In genomic region chr4:4490041-4490440, GRCh38 we compare ENCODE assay signal across 15 cellular contexts. TPM values are rescaled to one million over a fixed set of nuclear protein-coding genes. Genes with fewer than 3 reads are reported as not detected.
DNase-seq lines count a peak whose midpoint lies in the region; ATAC-seq, FAIRE-seq and TF ChIP-seq lines count a peak whose summit lies in the region.
"Had no signal": no experiment of that assay in that cellular context is flagged by ENCODE, and none has a peak within 500 bp of the region (broad histone marks: within the 10 kb centered on the region; RNA-seq: fewer than 3 reads in every experiment).

No MANE protein-coding gene starts in this region.

- FAIRE-seq in K562 (lab: Jason Lieb, UNC) = no peak
- FAIRE-seq in HepG2 (lab: Jason Lieb, UNC) = no peak
- FAIRE-seq: A204.1 had no signal

- peak overlapping the region; percentile 24 for H3K4me3 ChIP-seq in MM.1S (ENCODE audit: low read length)
- no peak overlapping the region for H3K4me3 ChIP-seq in K562
- no peak overlapping the region for H3K4me3 ChIP-seq in HepG2 (replicated peaks in 1 of 3; ENCODE audit: insufficient read depth in 1 of 3, low read depth in 2 of 3, low read length in 3 of 3)

- H3K4me2 ChIP-seq in MM.1S (ENCODE audit: low read depth, low read length) (peak overlapping the region; percentile 73), K562 (ENCODE audit: insufficient read depth, low read length) (no peak overlapping the region), HepG2 (ENCODE audit: low read depth, low read length) (no peak overlapping the region)

- no peak for TF ChIP-seq CTCF in MM.1S (IDR thresholded peaks at IDR 0.05; ENCODE audit: low read length)
- no peak for TF ChIP-seq CTCF in K562 (IDR thresholded peaks at IDR 0.05 in 2 of 3, conservative IDR thresholded peaks at IDR 0.05 in 1 of 3; ENCODE audit: insufficient read depth in 2 of 3, low read depth in 1 of 3, low read length in 3 of 3)
- TF ChIP-seq CTCF in HepG2 (CRISPR knock-in tag; IDR thresholded peaks at IDR 0.05) = no peak

- H3K9me2 ChIP-seq in MM.1S (replicated peaks; ENCODE audit: insufficient read depth, low read length) = no peaks in the 10 kb centered on the region

- H3K36me3 ChIP-seq in MM.1S (replicated peaks; ENCODE audit: insufficient read depth, low read length) (no peaks in the 10 kb centered on the region), K562 (ENCODE audit: control insufficient read depth, insufficient read depth, low read length) (no peaks in the 10 kb centered on the region), HepG2 (replicated peaks in 1 of 2; ENCODE audit: control insufficient read depth in 1 of 2, insufficient read depth in 2 of 2, low read length in 2 of 2) (0 out of 5 replicates have a peak, but pooled peaks cover 0 to under 1% of the 10 kb centered on the region in 2 experiments)

- DNase-seq in ELR (ENCODE audit: low read depth) (peak; percentile 49), MM.1S (peak; percentile 77), K562 (ENCODE audit: extremely low read depth in 1 of 4, low spot score in 3 of 4) (no peak), HepG2 (ENCODE audit: low spot score) (no peak), left ventricle myocardium superior (no peak), NCI-H1694 treated with DMSO at 0.1 percent for 48 hours (lab: John Stamatoyannopoulos, UW) (no peak), occipital lobe (lab: John Stamatoyannopoulos, UW) (no peak), HEK293T (ENCODE audit: extremely low spot score) (no peak)
- DNase-seq: DMS79 treated with DMSO at 0.1 percent for 48 hours, GF-D8, H9, NCI-H1092, NCI-H1694, SHP77 treated with DMSO at 0.1 percent for 48 hours had no signal

- H4K20me1 ChIP-seq in MM.1S (ENCODE audit: insufficient read depth, low read length) (no peaks in the 10 kb centered on the region), K562 (replicated peaks; ENCODE audit: control insufficient read depth, insufficient read depth, low read length) (peaks cover 16% of the 10 kb centered on the region; the same call in 1 of the 2 replicates), HepG2 (ENCODE audit: insufficient read depth, low read length) (no peaks in the 10 kb centered on the region)

- TF ChIP-seq EP300 in K562 (IDR thresholded peaks at IDR 0.05; ENCODE audit: low read length) (no peak), HepG2 (IDR thresholded peaks at IDR 0.05; ENCODE audit: low read depth in 2 of 2, low read length in 2 of 2) (no peak), HepG2 (CRISPR knock-in tag; IDR thresholded peaks at IDR 0.05; ENCODE audit: borderline replicate concordance) (no peak)

- ATAC-seq in K562 (no peak), HepG2 (no peak), left ventricle myocardium superior (no peak)

- TF ChIP-seq POLR2A in K562 (conservative IDR thresholded peaks at IDR 0.05) (no peak), HepG2 (IDR thresholded peaks at IDR 0.05; ENCODE audit: insufficient read depth in 1 of 2, low read depth in 2 of 2, low read length in 2 of 2) (no peak)

- in situ Hi-C loops in K562 (cut with MboI) = loop anchor here (10.0 to 25.0 kb wide), 2 partner anchors 395 to 1322 kb away; no protein-coding TSS in a partner anchor
- in situ Hi-C loops in HepG2 (cut with HindIII; ENCODE audit: extremely low pct_ligation_motif_present, low pct_unique_long_range_greater_than_20kb) = no loop called here

- CTCF ChIA-PET in K562 (lab: Yijun Ruan, JAX; ENCODE audit: low intra/inter-chr PET ratio) = no interaction called here
- CTCF ChIA-PET in HepG2 (lab: Yijun Ruan, JAX; ENCODE audit: low intra/inter-chr PET ratio, low total read pairs) = no interaction called here
- CTCF ChIA-PET in HEK293T (lab: Yijun Ruan, JAX) = no interaction called here

- H3K27ac ChIP-seq in MM.1S (ENCODE audit: low read length) = peak overlapping the region; percentile 9; the same call in 1 of the 2 replicates
- H3K27ac ChIP-seq in K562 (ENCODE audit: extremely low read depth, low read depth, low read length) = no peak overlapping the region
- peak overlapping the region; percentile 36 for H3K27ac ChIP-seq in HepG2 (ENCODE audit: extremely low read length, insufficient read depth, low read length)

- TF ChIP-seq RAD21 in K562 (CRISPR knock-in tag; conservative IDR thresholded peaks at IDR 0.05 in 1 of 2, IDR thresholded peaks at IDR 0.05 in 1 of 2) (no peak), HepG2 (CRISPR knock-in tag; IDR thresholded peaks at IDR 0.05) (no peak)

- intact Hi-C loops in K562 (cut with micrococcal nuclease) (no loop called here), HepG2 (cut with micrococcal nuclease; ENCODE audit: unreplicated experiment) (no loop called here), left ventricle myocardium superior (cut with micrococcal nuclease) (no loop called here)

- no peaks in the 10 kb centered on the region for H3K9me3 ChIP-seq in MM.1S (replicated peaks; ENCODE audit: insufficient read depth, low read length)
- H3K9me3 ChIP-seq in K562 (replicated peaks; ENCODE audit: control insufficient read depth, insufficient read depth, low read depth, low read length) = no peaks in the 10 kb centered on the region
- H3K9me3 ChIP-seq in HepG2 (ENCODE audit: low read length) = no peaks in the 10 kb centered on the region

- peaks cover 20% of the 10 kb centered on the region; the same call in 1 of the 2 replicates for H3F3A ChIP-seq in MM.1S (ENCODE audit: insufficient read depth, low read length)

- H2AFZ ChIP-seq in MM.1S (ENCODE audit: low read length) (no peak overlapping the region), K562 (ENCODE audit: low read depth, low read length) (no peak overlapping the region), HepG2 (ENCODE audit: low read length) (no peak overlapping the region)

- BruUV-seq in K562 (replicated peaks; lab: Mats Ljungman, UMichigan) (no TSS peak), HepG2 (replicated peaks; lab: Mats Ljungman, UMichigan) (no TSS peak)

- H3K9ac ChIP-seq in MM.1S (ENCODE audit: low read length) = peak overlapping the region; percentile 19; the same call in 1 of the 2 replicates
- no peak overlapping the region for H3K9ac ChIP-seq in K562 (ENCODE audit: insufficient read depth in 1 of 2, low read depth in 2 of 2, low read length in 2 of 2)
- no peak overlapping the region for H3K9ac ChIP-seq in HepG2 (ENCODE audit: insufficient read depth, low read depth, low read length)

- WGBS in K562 (ENCODE audit: insufficient coverage, low coverage, missing lambda C conversion rate) = 48% methylated on average over 3 of the region's 3 CpGs
- 69% methylated on average over 3 of the region's 3 CpGs for WGBS in HepG2 (ENCODE audit: low lambda C conversion rate)

- H3K79me2 ChIP-seq in MM.1S (ENCODE audit: low read length) (peaks cover 75% of the 10 kb centered on the region), K562 (ENCODE audit: control insufficient read depth, insufficient read depth, low read length) (no peaks in the 10 kb centered on the region), HepG2 (ENCODE audit: insufficient read depth, low read length) (peaks cover 33% of the 10 kb centered on the region)

- H3K4me1 ChIP-seq in MM.1S (ENCODE audit: low read length) (peaks cover 22% of the 10 kb centered on the region), K562 (replicated peaks in 1 of 2; ENCODE audit: control insufficient read depth in 2 of 2, insufficient read depth in 2 of 2, low read length in 2 of 2) (no peaks in the 10 kb centered on the region), HepG2 (ENCODE audit: insufficient read depth, low read length) (peaks cover 91% of the 10 kb centered on the region)

- H3K27me3 ChIP-seq in MM.1S (replicated peaks; ENCODE audit: insufficient read depth, low read length) = no peaks in the 10 kb centered on the region
- H3K27me3 ChIP-seq in K562 (ENCODE audit: control insufficient read depth in 2 of 2, insufficient read depth in 2 of 2, low read length in 2 of 2) = no peaks in the 10 kb centered on the region
- H3K27me3 ChIP-seq in HepG2 (ENCODE audit: control insufficient read depth in 1 of 2, insufficient read depth in 2 of 2, low read length in 2 of 2) = no peaks in the 10 kb centered on the region

- H3K9me1 ChIP-seq in K562 (ENCODE audit: control insufficient read depth, insufficient read depth, low read length) = no peaks in the 10 kb centered on the region

- POLR2A ChIA-PET in K562 (lab: Yijun Ruan, JAX) = no interaction called here
- POLR2A ChIA-PET in HepG2 (lab: Yijun Ruan, JAX) = no interaction called here
- POLR2A ChIA-PET in HEK293T (lab: Yijun Ruan, JAX) = no interaction called here

RNA-seq across cellular contexts. Expression of gene STX18, which starts 51.8 kb away (rescaled TPM):
- total RNA-seq in K562 (2011; cell fraction: chromatin; rRNA removed; ENCODE audit: low replicate concordance) = 32.0 and 52.5 TPM in 2 replicates
- total RNA-seq in K562 (2011; cell fraction: nucleolus; rRNA removed) = 17.0 and 17.2 TPM in 2 replicates
- 26.4 and 28.0 TPM in 2 replicates for total RNA-seq in K562 (2011; cell fraction: nucleoplasm; rRNA removed)
- total RNA-seq in K562 (2014; rRNA removed) (18.5 and 22.7 TPM in 2 replicates), K562 (2014; rRNA removed; fragmentation: Illumina TruSeq; extraction: Trizol) (26.3 and 28.2 TPM in 2 replicates), K562 (2015; rRNA removed; fragmentation: Illumina TruSeq; extraction: Trizol) (22.7 and 22.8 TPM in 2 replicates), K562 (2021) (20.3 and 20.6 TPM in 2 replicates), HepG2 (2016; rRNA removed; fragmentation: Illumina TruSeq; extraction: Trizol) (37.1 and 41.2 TPM in 2 replicates), left ventricle myocardium superior (18.2 TPM), occipital lobe (15.4 TPM)
- polyA plus RNA-seq in K562 (2011; rRNA removed) (21.5 and 24.9 TPM in 2 replicates), K562 (2014; fragmentation: Illumina TruSeq; extraction: Trizol) (30.9 and 41.7 TPM in 2 replicates), K562 (2014; fragmentation: Nextera tagmentation; extraction: Ambion mirVana) (1 to 10 TPM; 6.2 to 6.7 TPM), K562 (2014; rRNA removed) (22.8 and 23.1 TPM in 2 replicates), HepG2 (2011; rRNA removed) (23.9 TPM in 2 replicates)
- polyA plus RNA-seq in K562 (2011; cell fraction: cytosol; rRNA removed) = 13.4 and 14.4 TPM in 2 replicates
- 28.2 and 30.1 TPM in 2 replicates for polyA plus RNA-seq in K562 (2011; cell fraction: nucleus; rRNA removed)
- 19.0 and 19.6 TPM in 2 replicates for polyA plus RNA-seq in K562 (2012)
- polyA minus RNA-seq in K562 (2011; rRNA and poly(A)+ RNA removed) = 19.9 and 29.4 TPM in 2 replicates
- polyA minus RNA-seq in K562 (2011; cell fraction: cytosol; rRNA and poly(A)+ RNA removed) = 7.5 and 9.5 TPM in 2 replicates
- polyA minus RNA-seq in K562 (2011; cell fraction: nucleus; rRNA and poly(A)+ RNA removed) = 14.1 and 31.0 TPM in 2 replicates
- total RNA-seq in HepG2 (2016; cell fraction: cytosol; rRNA removed; fragmentation: Illumina TruSeq; extraction: Trizol; ENCODE audit: low read depth) = 11.5 and 14.0 TPM in 2 replicates
- 40.9 and 44.1 TPM in 2 replicates for total RNA-seq in HepG2 (2016; cell fraction: insoluble cytoplasmic fraction; rRNA removed; fragmentation: Illumina TruSeq; extraction: Trizol)
- total RNA-seq in HepG2 (2016; cell fraction: membrane; rRNA removed; fragmentation: Illumina TruSeq; extraction: Trizol) = 12.6 and 15.9 TPM in 2 replicates
- total RNA-seq in HepG2 (2016; cell fraction: nucleus; rRNA removed; fragmentation: Illumina TruSeq; extraction: Trizol) = 24.4 and 27.9 TPM in 2 replicates
- 17.9 and 20.1 TPM in 2 replicates for polyA plus RNA-seq in HepG2 (2011; cell fraction: cytosol; rRNA removed)
- polyA plus RNA-seq in HepG2 (2011; cell fraction: nucleus; rRNA removed) = 24.6 and 26.7 TPM in 2 replicates
- polyA plus RNA-seq in HepG2 (2012) = 22.7 and 31.3 TPM in 2 replicates
- 4.8 and 5.9 TPM in 2 replicates for polyA plus RNA-seq in HepG2 (2016; cell fraction: cytosol; fragmentation: Illumina TruSeq; extraction: Trizol; ENCODE audit: low read depth)
- polyA plus RNA-seq in HepG2 (2016; cell fraction: insoluble cytoplasmic fraction; fragmentation: Illumina TruSeq; extraction: Trizol; ENCODE audit: low read depth) = 50.8 and 51.9 TPM in 2 replicates
- 7.5 and 10.0 TPM in 2 replicates for polyA plus RNA-seq in HepG2 (2016; cell fraction: membrane; fragmentation: Illumina TruSeq; extraction: Trizol; ENCODE audit: low read depth)
- polyA plus RNA-seq in HepG2 (2016; cell fraction: nucleus; fragmentation: Illumina TruSeq; extraction: Trizol; ENCODE audit: insufficient read depth, low read depth) = 47.1 and 53.3 TPM in 2 replicates
- 11.7 and 20.0 TPM in 2 replicates for polyA minus RNA-seq in HepG2 (2011; rRNA and poly(A)+ RNA removed; ENCODE audit: low replicate concordance)
- polyA minus RNA-seq in HepG2 (2011; cell fraction: cytosol; rRNA and poly(A)+ RNA removed) = 8.2 and 11.2 TPM in 2 replicates
- 42.9 and 44.3 TPM in 2 replicates for polyA minus RNA-seq in HepG2 (2011; cell fraction: nucleus; rRNA and poly(A)+ RNA removed)

Comparison
In these comparisons a context has a peak if more than half of its experiments do, and no peak if none do; other contexts are left out.
1. DNase-seq: peak in ELR (single experiment) and MM.1S (single experiment); none in K562 (0 of 4), HepG2 (single experiment), left ventricle myocardium superior (single experiment), NCI-H1694 treated with DMSO at 0.1 percent for 48 hours (single experiment), occipital lobe (single experiment) and HEK293T (single experiment).